Comparison of ENCODE assay signal across 8 cellular contexts in genomic region chr17:14300628-14301278, GRCh38. TPM values are rescaled to one million over a fixed set of nuclear protein-coding genes. Genes with fewer than 3 reads are reported as not detected.
DNase-seq lines count a peak whose midpoint lies in the region; FAIRE-seq and TF ChIP-seq lines count a peak whose summit lies in the region.

HS3ST3B1 (plus strand) TSS chr17:14301081; CDS start chr17:14301519, 438 bp downstream.

- POLR2A ChIA-PET in SK-N-SH (lab: Yijun Ruan, JAX): no interaction called here

- peak; percentile 99 for DNase-seq in ELR (ENCODE audit: low read depth)
- DNase-seq in H54 (ENCODE audit: insufficient read length, low spot score): peak; percentile 99
- DNase-seq in LoVo (ENCODE audit: low spot score): peak; percentile 96
- peak; percentile 93 for DNase-seq in SK-N-SH
- DNase-seq in activated naive CD4-positive, alpha-beta T cell treated with anti-CD3 and anti-CD28 coated beads, Interleukin-2, amount 50 U/mL, for 16 hours: peak; percentile 100
- peak; percentile 54 for DNase-seq in glomerular endothelial cell (ENCODE audit: extremely low read depth, low read depth, low spot score)
- DNase-seq in non-pigmented ciliary epithelial cell (ENCODE audit: low read depth): peak; percentile 99
- peak; percentile 8 to 93 (median 79) for DNase-seq in substantia nigra (lab: John Stamatoyannopoulos, UW)

- no peak for TF ChIP-seq RAD21 in SK-N-SH (IDR thresholded peaks at IDR 0.05; ENCODE audit: low read length)

- H3K9ac ChIP-seq in SK-N-SH: peak within 1 kb of the TSS; percentile 53; the same call in 1 of the 2 replicates

- no peak for TF ChIP-seq EP300 in SK-N-SH (IDR thresholded peaks at IDR 0.05; ENCODE audit: borderline replicate concordance in 1 of 2, low read depth in 1 of 2, low read length in 1 of 2)

- peaks cover 43% of the 10 kb centered on the region for H3K27me3 ChIP-seq in SK-N-SH (ENCODE audit: insufficient read depth)

- H4K20me1 ChIP-seq in SK-N-SH (ENCODE audit: insufficient read depth): no peaks in the 10 kb centered on the region; the same call in 1 of the 2 replicates

- H3K4me2 ChIP-seq in SK-N-SH: peak within 1 kb of the TSS; percentile 96

- WGBS in SK-N-SH (ENCODE audit: low lambda C conversion rate): 4% methylated on average over 14 of the region's 48 CpGs

- H3K79me2 ChIP-seq in SK-N-SH (ENCODE audit: insufficient read depth): peaks cover 40% of the 10 kb centered on the region

- H3K36me3 ChIP-seq in SK-N-SH (replicated peaks in 1 of 2; ENCODE audit: control insufficient read depth in 1 of 2, insufficient read depth in 2 of 2, low read length in 1 of 2): no peaks in the 10 kb centered on the region

- peak within 1 kb of the TSS; percentile 54 to 78 for H3K4me3 ChIP-seq in SK-N-SH (ENCODE audit: low read depth in 2 of 2, low read length in 1 of 2)

- CTCF ChIA-PET in SK-N-SH (lab: Yijun Ruan, JAX): interaction anchor here (0.6 to 3.7 kb wide), 13 partner anchors 17 to 1185 kb away, joined by 3 to 25 read pairs (median 5); no protein-coding TSS in a partner anchor

- H2AFZ ChIP-seq in SK-N-SH (ENCODE audit: low read depth): peak within 1 kb of the TSS; percentile 83

- no peaks in the 10 kb centered on the region for H3F3A ChIP-seq in SK-N-SH (replicated peaks; ENCODE audit: insufficient read depth)

- H3K9me2 ChIP-seq in SK-N-SH: no peaks in the 10 kb centered on the region

- peak; percentile 95 for TF ChIP-seq POLR2A in H54 (IDR thresholded peaks at IDR 0.05; ENCODE audit: low read depth, low read length)

- no peak within 1 kb of the TSS; a peak in 1 of 4 replicates for H3K27ac ChIP-seq in SK-N-SH (ENCODE audit: low read depth in 2 of 2, low read length in 1 of 2)
- no peak within 1 kb of the TSS for H3K27ac ChIP-seq in substantia nigra (ENCODE audit: low read depth, low read length, poor library complexity, severe bottlenecking)

- no peaks in the 10 kb centered on the region for H3K9me3 ChIP-seq in SK-N-SH

- peak; percentile 66 for FAIRE-seq in H54 (lab: Jason Lieb, UNC)

- peaks cover 0 to 23% of the 10 kb centered on the region in 2 experiments; a peak in 2 of 4 replicates for H3K4me1 ChIP-seq in SK-N-SH (ENCODE audit: control insufficient read depth in 1 of 2, insufficient read depth in 2 of 2, low read depth in 1 of 2, low read length in 1 of 2)

- TF ChIP-seq CTCF in SK-N-SH (IDR thresholded peaks at IDR 0.05): no peak

TF ChIP-seq in SK-N-SH, 30 proteins besides CTCF, POLR2A, EP300 and RAD21:
- TF ChIP-seq CHD2 (IDR thresholded peaks at IDR 0.05; ENCODE audit: low read length, partially characterized antibody) (peak; percentile 21), FOXM1 (IDR thresholded peaks at IDR 0.05; ENCODE audit: low read depth) (no peak), RFX5 (IDR thresholded peaks at IDR 0.05; ENCODE audit: low read length) (peak; percentile 39; the same call in 1 of the 2 replicates), MAX (IDR thresholded peaks at IDR 0.05; ENCODE audit: low read depth) (peak; percentile 75), RXRA (IDR thresholded peaks at IDR 0.05; ENCODE audit: borderline replicate concordance, low read depth) (no peak), SIN3A (IDR thresholded peaks at IDR 0.05; ENCODE audit: borderline replicate concordance, low read depth, low read length) (peak; percentile 72; the same call in 1 of the 2 replicates), TCF12 (IDR thresholded peaks at IDR 0.05) (peak; percentile 8; the same call in 1 of the 2 replicates), TAF1 (IDR thresholded peaks at IDR 0.05; ENCODE audit: borderline replicate concordance, low read depth, low read length) (peak; percentile 87), EZH2phosphoT487 (IDR thresholded peaks at IDR 0.05; ENCODE audit: borderline replicate concordance, low read depth) (no peak), IRF3 (IDR thresholded peaks at IDR 0.05; ENCODE audit: low read depth, low read length) (0 out of 2 replicates have a peak, but pooled peaks have one; percentile 16), MXI1 (IDR thresholded peaks at IDR 0.05; ENCODE audit: low read depth, low read length) (peak; percentile 11; the same call in 1 of the 2 replicates), NRF1 (IDR thresholded peaks at IDR 0.05; ENCODE audit: low read depth, low read length) (peak; percentile 67), POLR2AphosphoS5 (IDR thresholded peaks at IDR 0.05; ENCODE audit: low read depth, low read length) (0 out of 2 replicates have a peak, but pooled peaks have one; percentile 26), GATA2 (CRISPR knock-in tag; IDR thresholded peaks at IDR 0.05) (no peak), ELF1 (IDR thresholded peaks at IDR 0.05) (no peak)
- TF ChIP-seq, protein P1, sequence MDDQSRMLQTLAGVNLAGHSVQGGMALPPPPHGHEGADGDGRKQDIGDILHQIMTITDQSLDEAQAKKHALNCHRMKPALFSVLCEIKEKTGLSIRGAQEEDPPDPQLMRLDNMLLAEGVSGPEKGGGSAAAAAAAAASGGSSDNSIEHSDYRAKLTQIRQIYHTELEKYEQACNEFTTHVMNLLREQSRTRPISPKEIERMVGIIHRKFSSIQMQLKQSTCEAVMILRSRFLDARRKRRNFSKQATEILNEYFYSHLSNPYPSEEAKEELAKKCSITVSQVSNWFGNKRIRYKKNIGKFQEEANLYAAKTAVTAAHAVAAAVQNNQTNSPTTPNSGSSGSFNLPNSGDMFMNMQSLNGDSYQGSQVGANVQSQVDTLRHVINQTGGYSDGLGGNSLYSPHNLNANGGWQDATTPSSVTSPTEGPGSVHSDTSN (IDR thresholded peaks at IDR 0.05): peak; percentile 100
- TF ChIP-seq, protein P2, sequence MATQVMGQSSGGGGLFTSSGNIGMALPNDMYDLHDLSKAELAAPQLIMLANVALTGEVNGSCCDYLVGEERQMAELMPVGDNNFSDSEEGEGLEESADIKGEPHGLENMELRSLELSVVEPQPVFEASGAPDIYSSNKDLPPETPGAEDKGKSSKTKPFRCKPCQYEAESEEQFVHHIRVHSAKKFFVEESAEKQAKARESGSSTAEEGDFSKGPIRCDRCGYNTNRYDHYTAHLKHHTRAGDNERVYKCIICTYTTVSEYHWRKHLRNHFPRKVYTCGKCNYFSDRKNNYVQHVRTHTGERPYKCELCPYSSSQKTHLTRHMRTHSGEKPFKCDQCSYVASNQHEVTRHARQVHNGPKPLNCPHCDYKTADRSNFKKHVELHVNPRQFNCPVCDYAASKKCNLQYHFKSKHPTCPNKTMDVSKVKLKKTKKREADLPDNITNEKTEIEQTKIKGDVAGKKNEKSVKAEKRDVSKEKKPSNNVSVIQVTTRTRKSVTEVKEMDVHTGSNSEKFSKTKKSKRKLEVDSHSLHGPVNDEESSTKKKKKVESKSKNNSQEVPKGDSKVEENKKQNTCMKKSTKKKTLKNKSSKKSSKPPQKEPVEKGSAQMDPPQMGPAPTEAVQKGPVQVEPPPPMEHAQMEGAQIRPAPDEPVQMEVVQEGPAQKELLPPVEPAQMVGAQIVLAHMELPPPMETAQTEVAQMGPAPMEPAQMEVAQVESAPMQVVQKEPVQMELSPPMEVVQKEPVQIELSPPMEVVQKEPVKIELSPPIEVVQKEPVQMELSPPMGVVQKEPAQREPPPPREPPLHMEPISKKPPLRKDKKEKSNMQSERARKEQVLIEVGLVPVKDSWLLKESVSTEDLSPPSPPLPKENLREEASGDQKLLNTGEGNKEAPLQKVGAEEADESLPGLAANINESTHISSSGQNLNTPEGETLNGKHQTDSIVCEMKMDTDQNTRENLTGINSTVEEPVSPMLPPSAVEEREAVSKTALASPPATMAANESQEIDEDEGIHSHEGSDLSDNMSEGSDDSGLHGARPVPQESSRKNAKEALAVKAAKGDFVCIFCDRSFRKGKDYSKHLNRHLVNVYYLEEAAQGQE (IDR thresholded peaks at IDR 0.05; ENCODE audit: low read depth, low read length): no peak

RNA-seq across cellular contexts. Expression of gene HS3ST3B1, which starts in this region (rescaled TPM):
- polyA plus RNA-seq in SK-N-SH (2012; rRNA removed): 0.55 and 0.67 TPM in 2 replicates
- polyA plus RNA-seq in SK-N-SH (2012; cell fraction: cytosol; rRNA removed): 0.55 and 0.71 TPM in 2 replicates
- polyA plus RNA-seq in SK-N-SH (2012; cell fraction: nucleus; rRNA removed): 0.76 and 0.85 TPM in 2 replicates
- total RNA-seq in glomerular endothelial cell: 7.0 and 9.4 TPM in 2 replicates

Comparison
In these comparisons a context has a peak if more than half of its experiments do, and no peak if none do; other contexts are left out.
1. Peak in DNase-seq, H3K4me3 ChIP-seq, H3K9ac ChIP-seq and H3K4me2 ChIP-seq in SK-N-SH; RNA of the gene not detected or under 1 TPM.